In genomic region chr2:240147382-240147781, GRCh38 we compare ENCODE assay signal across 21 cellular contexts. TPM values are rescaled to one million over a fixed set of nuclear protein-coding genes. Genes with fewer than 3 reads are reported as not detected.
A peak's percentile ranks its signal among the peaks of the same experiment; 100 is the strongest.
DNase-seq lines count a peak whose midpoint lies in the region; ATAC-seq, FAIRE-seq and TF ChIP-seq lines count a peak whose summit lies in the region.
"Had no signal": no experiment of that assay in that cellular context is flagged by ENCODE, and none has a peak within 500 bp of the region (broad histone marks: within the 10 kb centered on the region; RNA-seq: fewer than 3 reads in every experiment).

No MANE protein-coding gene starts in this region.

- no peaks in the 10 kb centered on the region for H3K9me3 Mint-ChIP-seq in central memory CD8-positive, alpha-beta T cell
- peaks cover 4% of the 10 kb centered on the region for H3K9me3 Mint-ChIP-seq in neural progenitor cell

- no peaks in the 10 kb centered on the region for H3K79me2 ChIP-seq in HepG2 (ENCODE audit: insufficient read depth, low read length)
- H3K79me2 ChIP-seq in neural progenitor cell (ENCODE audit: low read depth), result no peaks in the 10 kb centered on the region

- TF ChIP-seq EP300 in HepG2 (IDR thresholded peaks at IDR 0.05; ENCODE audit: low read depth in 2 of 2, low read length in 2 of 2) (no peak), HepG2 (CRISPR knock-in tag; IDR thresholded peaks at IDR 0.05; ENCODE audit: borderline replicate concordance) (no peak)

- WGBS in HepG2 (ENCODE audit: low lambda C conversion rate), result 10% methylated on average over 5 of the region's 5 CpGs
- WGBS in right lobe of liver (ENCODE audit: insufficient coverage, low coverage, low lambda C conversion rate, missing lambda C conversion rate), result 66% methylated on average over 3 of the region's 5 CpGs

- H3K4me3 ChIP-seq in HepG2 (replicated peaks in 1 of 3; ENCODE audit: insufficient read depth in 1 of 3, low read depth in 2 of 3, low read length in 3 of 3) (no peak overlapping the region), right lobe of liver (no peak overlapping the region), neural progenitor cell (no peak overlapping the region)
- H3K4me3 ChIP-seq: A549, MG63, Peyer's patch, SJCRH30 had no signal

- H3K36me3 Mint-ChIP-seq in central memory CD8-positive, alpha-beta T cell (ENCODE audit: insufficient read depth), result peaks cover 5% of the 10 kb centered on the region
- H3K36me3 Mint-ChIP-seq in neural progenitor cell, result no peaks in the 10 kb centered on the region
- H3K36me3 Mint-ChIP-seq: CD4-positive, CD25-positive, alpha-beta regulatory T cell had no signal

- H2AFZ ChIP-seq in HepG2 (ENCODE audit: low read length) (no peak overlapping the region), neural progenitor cell (replicated peaks) (no peak overlapping the region)

- no peak for TF ChIP-seq RAD21 in HepG2 (CRISPR knock-in tag; IDR thresholded peaks at IDR 0.05)

- TF ChIP-seq POLR2A in HepG2 (IDR thresholded peaks at IDR 0.05; ENCODE audit: insufficient read depth in 1 of 2, low read depth in 2 of 2, low read length in 2 of 2), result no peak
- no peak for TF ChIP-seq POLR2A in right lobe of liver (IDR thresholded peaks at IDR 0.05)

- BruUV-seq in HepG2 (replicated peaks; lab: Mats Ljungman, UMichigan), result no TSS peak

- no peak for FAIRE-seq in HepG2 (lab: Jason Lieb, UNC)
- FAIRE-seq: A549 had no signal

- no peaks in the 10 kb centered on the region for H4K20me1 ChIP-seq in HepG2 (ENCODE audit: insufficient read depth, low read length)
- no peaks in the 10 kb centered on the region for H4K20me1 ChIP-seq in neural progenitor cell (ENCODE audit: low read depth)

- ATAC-seq in HepG2, result no peak
- ATAC-seq in right lobe of liver, result no peak
- no peak for ATAC-seq in central memory CD8-positive, alpha-beta T cell (replicated peaks; ENCODE audit: extremely low read depth, poor library complexity, severe bottlenecking)
- ATAC-seq: A549, HCT116 had no signal

- H3K4me1 Mint-ChIP-seq in central memory CD8-positive, alpha-beta T cell, result no peaks in the 10 kb centered on the region
- H3K4me1 Mint-ChIP-seq in neural progenitor cell, result no peaks in the 10 kb centered on the region

- POLR2A ChIA-PET in HepG2 (lab: Yijun Ruan, JAX), result no interaction called here

- in situ Hi-C loops in HepG2 (cut with HindIII; ENCODE audit: extremely low pct_ligation_motif_present, low pct_unique_long_range_greater_than_20kb), result no loop called here

- DNase-seq in HepG2 (ENCODE audit: low spot score) (no peak), right lobe of liver (no peak), neural progenitor cell (ENCODE audit: low spot score) (no peak), NCI-H2081 (lab: John Stamatoyannopoulos, UW) (no peak), AML-193 (lab: John Stamatoyannopoulos, UW) (no peak), cortex of kidney (lab: John Stamatoyannopoulos, UW) (no peak)
- no peak for DNase-seq in central memory CD8-positive, alpha-beta T cell (ENCODE audit: low spot score in 2 of 2)
- DNase-seq: BE2C; CD4-positive, CD25-positive, alpha-beta regulatory T cell; DMS79; MG63; NCI-H1417; NCI-H1694 treated with DMSO at 0.1 percent for 48 hours; NCI-H446; NCI-H526; Peyer's patch; SJCRH30 had no signal

- TF ChIP-seq CTCF in HepG2 (CRISPR knock-in tag; IDR thresholded peaks at IDR 0.05) (no peak), right lobe of liver (IDR thresholded peaks at IDR 0.05) (no peak), neural progenitor cell (IDR thresholded peaks at IDR 0.05) (no peak)

- peaks cover 8% of the 10 kb centered on the region for H3F3A ChIP-seq in neural progenitor cell (ENCODE audit: low read depth)

- no peaks in the 10 kb centered on the region for H3K9me3 ChIP-seq in HepG2 (ENCODE audit: low read length)
- H3K9me3 ChIP-seq in right lobe of liver, result no peaks in the 10 kb centered on the region
- H3K9me3 ChIP-seq in neural progenitor cell (ENCODE audit: low read depth), result no peaks in the 10 kb centered on the region
- H3K9me3 ChIP-seq: BE2C, MG63, Peyer's patch, SJCRH30 had no signal

- peaks cover 9% of the 10 kb centered on the region for H3K27me3 Mint-ChIP-seq in central memory CD8-positive, alpha-beta T cell
- peaks cover 17% of the 10 kb centered on the region for H3K27me3 Mint-ChIP-seq in neural progenitor cell (ENCODE audit: insufficient read depth, low read depth)

- intact Hi-C loops in HepG2 (cut with micrococcal nuclease; ENCODE audit: unreplicated experiment), result loop anchor here (10.0 kb wide), 1 partner anchor 213 kb away; no protein-coding TSS in a partner anchor
- intact Hi-C loops in right lobe of liver (cut with DNase I), result no loop called here

- H3K27me3 ChIP-seq in HepG2 (ENCODE audit: control insufficient read depth in 1 of 2, insufficient read depth in 2 of 2, low read length in 2 of 2) (peaks cover 9 to 60% of the 10 kb centered on the region in 2 experiments; a peak in 4 of 5 replicates), right lobe of liver (no peaks in the 10 kb centered on the region), neural progenitor cell (peaks cover 14% of the 10 kb centered on the region)
- H3K27me3 ChIP-seq: MG63, Peyer's patch, SJCRH30 had no signal

- H3K36me3 ChIP-seq in HepG2 (replicated peaks in 1 of 2; ENCODE audit: control insufficient read depth in 1 of 2, insufficient read depth in 2 of 2, low read length in 2 of 2) (no peaks in the 10 kb centered on the region), right lobe of liver (no peaks in the 10 kb centered on the region), neural progenitor cell (no peaks in the 10 kb centered on the region)
- H3K36me3 ChIP-seq: BE2C, MG63, Peyer's patch, SJCRH30 had no signal

- H3K9ac ChIP-seq in HepG2 (ENCODE audit: insufficient read depth, low read depth, low read length) (no peak overlapping the region), neural progenitor cell (no peak overlapping the region)

- peak overlapping the region; percentile 8 for H3K27ac Mint-ChIP-seq in central memory CD8-positive, alpha-beta T cell (ENCODE audit: low read depth)
- peak overlapping the region; percentile 72 for H3K27ac Mint-ChIP-seq in neural progenitor cell
- H3K27ac Mint-ChIP-seq: CD4-positive, CD25-positive, alpha-beta regulatory T cell had no signal

- no peak overlapping the region for H3K4me2 ChIP-seq in HepG2 (ENCODE audit: low read depth, low read length)
- no peak overlapping the region for H3K4me2 ChIP-seq in neural progenitor cell
- H3K4me2 ChIP-seq: A549 had no signal

- no peak overlapping the region for H3K4me3 Mint-ChIP-seq in central memory CD8-positive, alpha-beta T cell
- peak overlapping the region; percentile 20 for H3K4me3 Mint-ChIP-seq in neural progenitor cell
- H3K4me3 Mint-ChIP-seq: CD4-positive, CD25-positive, alpha-beta regulatory T cell had no signal

- CTCF ChIA-PET in HepG2 (lab: Yijun Ruan, JAX; ENCODE audit: low intra/inter-chr PET ratio, low total read pairs), result no interaction called here

- H3K4me1 ChIP-seq in HepG2 (ENCODE audit: insufficient read depth, low read length), result peaks cover 17% of the 10 kb centered on the region
- no peaks in the 10 kb centered on the region for H3K4me1 ChIP-seq in right lobe of liver
- H3K4me1 ChIP-seq in neural progenitor cell, result no peaks in the 10 kb centered on the region
- H3K4me1 ChIP-seq: BE2C had no signal

- no peak overlapping the region for H3K27ac ChIP-seq in HepG2 (ENCODE audit: extremely low read length, insufficient read depth, low read length)
- no peak overlapping the region for H3K27ac ChIP-seq in right lobe of liver
- H3K27ac ChIP-seq in neural progenitor cell, result no peak overlapping the region
- H3K27ac ChIP-seq: A549, Peyer's patch, SJCRH30 had no signal

RNA-seq across cellular contexts. Expression of gene OTOS, which starts 6.9 kb away (rescaled TPM):
- total RNA-seq in HepG2 (2016; rRNA removed; fragmentation: Illumina TruSeq; extraction: Trizol) (not detected in 2 replicates), right lobe of liver (not detected), neural progenitor cell (ENCODE audit: low replicate concordance) (not detected in 2 replicates)
- total RNA-seq in HepG2 (2016; cell fraction: cytosol; rRNA removed; fragmentation: Illumina TruSeq; extraction: Trizol; ENCODE audit: low read depth), result not detected in 2 replicates
- not detected in 2 replicates for total RNA-seq in HepG2 (2016; cell fraction: insoluble cytoplasmic fraction; rRNA removed; fragmentation: Illumina TruSeq; extraction: Trizol)
- total RNA-seq in HepG2 (2016; cell fraction: membrane; rRNA removed; fragmentation: Illumina TruSeq; extraction: Trizol), result not detected in 2 replicates
- total RNA-seq in HepG2 (2016; cell fraction: nucleus; rRNA removed; fragmentation: Illumina TruSeq; extraction: Trizol), result not detected in 2 replicates
- not detected in 2 replicates for polyA plus RNA-seq in HepG2 (2011; rRNA removed)
- not detected in 2 replicates for polyA plus RNA-seq in HepG2 (2011; cell fraction: cytosol; rRNA removed)
- not detected in 2 replicates for polyA plus RNA-seq in HepG2 (2011; cell fraction: nucleus; rRNA removed)
- not detected in 2 replicates for polyA plus RNA-seq in HepG2 (2012)
- not detected in 2 replicates for polyA plus RNA-seq in HepG2 (2016; cell fraction: cytosol; fragmentation: Illumina TruSeq; extraction: Trizol; ENCODE audit: low read depth)
- not detected in 2 replicates for polyA plus RNA-seq in HepG2 (2016; cell fraction: insoluble cytoplasmic fraction; fragmentation: Illumina TruSeq; extraction: Trizol; ENCODE audit: low read depth)
- polyA plus RNA-seq in HepG2 (2016; cell fraction: membrane; fragmentation: Illumina TruSeq; extraction: Trizol; ENCODE audit: low read depth), result not detected in 2 replicates
- polyA plus RNA-seq in HepG2 (2016; cell fraction: nucleus; fragmentation: Illumina TruSeq; extraction: Trizol; ENCODE audit: insufficient read depth, low read depth), result not detected in 2 replicates
- not detected in 2 replicates for polyA minus RNA-seq in HepG2 (2011; rRNA and poly(A)+ RNA removed; ENCODE audit: low replicate concordance)
- not detected in 2 replicates for polyA minus RNA-seq in HepG2 (2011; cell fraction: cytosol; rRNA and poly(A)+ RNA removed)
- not detected in 2 replicates for polyA minus RNA-seq in HepG2 (2011; cell fraction: nucleus; rRNA and poly(A)+ RNA removed)
- total RNA-seq: CD4-positive, CD25-positive, alpha-beta regulatory T cell; LHCN-M2; OCI-LY7; Peyer's patch; SJCRH30 had no signal
- polyA plus RNA-seq: A549; CD4-positive, CD25-positive, alpha-beta regulatory T cell had no signal

RNA-seq across cellular contexts. Expression of gene COPS9, which starts 11.3 kb away (rescaled TPM):
- 180 and 208 TPM in 2 replicates for total RNA-seq in HepG2 (2016; rRNA removed; fragmentation: Illumina TruSeq; extraction: Trizol)
- 188 and 216 TPM in 2 replicates for total RNA-seq in HepG2 (2016; cell fraction: cytosol; rRNA removed; fragmentation: Illumina TruSeq; extraction: Trizol; ENCODE audit: low read depth)
- 189 and 214 TPM in 2 replicates for total RNA-seq in HepG2 (2016; cell fraction: insoluble cytoplasmic fraction; rRNA removed; fragmentation: Illumina TruSeq; extraction: Trizol)
- 299 and 318 TPM in 2 replicates for total RNA-seq in HepG2 (2016; cell fraction: membrane; rRNA removed; fragmentation: Illumina TruSeq; extraction: Trizol)
- total RNA-seq in HepG2 (2016; cell fraction: nucleus; rRNA removed; fragmentation: Illumina TruSeq; extraction: Trizol), result 64.4 and 66.4 TPM in 2 replicates
- 201 and 247 TPM in 2 replicates for polyA plus RNA-seq in HepG2 (2011; rRNA removed)
- polyA plus RNA-seq in HepG2 (2011; cell fraction: cytosol; rRNA removed), result 164 and 244 TPM in 2 replicates
- polyA plus RNA-seq in HepG2 (2011; cell fraction: nucleus; rRNA removed), result 49.8 and 53.2 TPM in 2 replicates
- polyA plus RNA-seq in HepG2 (2012), result 152 and 161 TPM in 2 replicates
- polyA plus RNA-seq in HepG2 (2016; cell fraction: cytosol; fragmentation: Illumina TruSeq; extraction: Trizol; ENCODE audit: low read depth), result 255 and 315 TPM in 2 replicates
- 244 and 258 TPM in 2 replicates for polyA plus RNA-seq in HepG2 (2016; cell fraction: insoluble cytoplasmic fraction; fragmentation: Illumina TruSeq; extraction: Trizol; ENCODE audit: low read depth)
- polyA plus RNA-seq in HepG2 (2016; cell fraction: membrane; fragmentation: Illumina TruSeq; extraction: Trizol; ENCODE audit: low read depth), result 282 and 350 TPM in 2 replicates
- polyA plus RNA-seq in HepG2 (2016; cell fraction: nucleus; fragmentation: Illumina TruSeq; extraction: Trizol; ENCODE audit: insufficient read depth, low read depth), result 132 TPM in 2 replicates
- polyA minus RNA-seq in HepG2 (2011; rRNA and poly(A)+ RNA removed; ENCODE audit: low replicate concordance), result 8.8 and 17.6 TPM in 2 replicates
- polyA minus RNA-seq in HepG2 (2011; cell fraction: cytosol; rRNA and poly(A)+ RNA removed), result 12.1 and 20.3 TPM in 2 replicates
- polyA minus RNA-seq in HepG2 (2011; cell fraction: nucleus; rRNA and poly(A)+ RNA removed), result 16.9 and 20.1 TPM in 2 replicates
- total RNA-seq in right lobe of liver, result 10 to 100 TPM; 33.1 to 66.1 (median 45.8) TPM
- 70.5 and 83.9 TPM in 2 replicates for total RNA-seq in neural progenitor cell (ENCODE audit: low replicate concordance)
